ENCODE assay signal across 16 cellular contexts in genomic region chr21:41745971-41746743, GRCh38. TPM values are rescaled to one million over a fixed set of nuclear protein-coding genes. Genes with fewer than 3 reads are reported as not detected.
"Had no signal": no experiment of that assay in that cellular context is flagged by ENCODE, and none has a peak within 500 bp of the region (broad histone marks: within the 10 kb centered on the region; RNA-seq: fewer than 3 reads in every experiment).

No MANE protein-coding gene starts in this region.

- H3K27ac ChIP-seq: cardiac muscle cell, prostate gland had no signal

- H3K27me3 ChIP-seq: cardiac muscle cell had no signal

- ATAC-seq: activated CD8-positive, alpha-beta T cell treated with anti-CD3 and anti-CD28 coated beads, Interleukin-2, amount 10 ng/mL, durations not matched to agents 7 days and 5 days; left colon; right cardiac atrium had no signal

- H3K4me3 ChIP-seq: cardiac muscle cell, lung, prostate gland had no signal

- DNase-seq: activated B cell treated with CpG ODN at 0.5 μM for 24 hours; activated CD4-positive, alpha-beta T cell treated with anti-CD3 and anti-CD28 coated beads for 48 hours; activated CD8-positive, alpha-beta memory T cell treated with anti-CD3 and anti-CD28 coated beads, Interleukin-2, amount 50 U/mL, for 4 hours; activated CD8-positive, alpha-beta T cell treated with anti-CD3 and anti-CD28 coated beads, Interleukin-2, amount 10 ng/mL, durations not matched to agents 7 days and 5 days; activated effector memory CD4-positive, alpha-beta T cell treated with anti-CD3 and anti-CD28 coated beads, Interleukin-2, amount 50 U/mL, for 16 hours; activated T-cell treated with anti-CD3 and anti-CD28 coated beads, Interleukin-2, amount 50 U/mL, for 48 hours; erythroblast; left colon; nephron progenitor cell; right cardiac atrium; small intestine; stimulated activated naive CD8-positive, alpha-beta T cell treated with anti-CD3 and anti-CD28 coated beads, Interleukin-15, amount 100 ng/mL, for 72 hours had no signal

- H3K9me3 ChIP-seq: prostate gland had no signal

- H3K36me3 ChIP-seq: cardiac muscle cell, prostate gland had no signal

RNA-seq across cellular contexts. Expression of gene RIPK4, which starts 20.7 kb away (rescaled TPM):
- total RNA-seq: activated CD8-positive, alpha-beta T cell treated with anti-CD3 and anti-CD28 coated beads, Interleukin-2, amount 10 ng/mL, durations not matched to agents 7 days and 5 days; temporal lobe had no signal
